8 cellular contexts compared by ENCODE assay signal in the genomic region with DNA sequence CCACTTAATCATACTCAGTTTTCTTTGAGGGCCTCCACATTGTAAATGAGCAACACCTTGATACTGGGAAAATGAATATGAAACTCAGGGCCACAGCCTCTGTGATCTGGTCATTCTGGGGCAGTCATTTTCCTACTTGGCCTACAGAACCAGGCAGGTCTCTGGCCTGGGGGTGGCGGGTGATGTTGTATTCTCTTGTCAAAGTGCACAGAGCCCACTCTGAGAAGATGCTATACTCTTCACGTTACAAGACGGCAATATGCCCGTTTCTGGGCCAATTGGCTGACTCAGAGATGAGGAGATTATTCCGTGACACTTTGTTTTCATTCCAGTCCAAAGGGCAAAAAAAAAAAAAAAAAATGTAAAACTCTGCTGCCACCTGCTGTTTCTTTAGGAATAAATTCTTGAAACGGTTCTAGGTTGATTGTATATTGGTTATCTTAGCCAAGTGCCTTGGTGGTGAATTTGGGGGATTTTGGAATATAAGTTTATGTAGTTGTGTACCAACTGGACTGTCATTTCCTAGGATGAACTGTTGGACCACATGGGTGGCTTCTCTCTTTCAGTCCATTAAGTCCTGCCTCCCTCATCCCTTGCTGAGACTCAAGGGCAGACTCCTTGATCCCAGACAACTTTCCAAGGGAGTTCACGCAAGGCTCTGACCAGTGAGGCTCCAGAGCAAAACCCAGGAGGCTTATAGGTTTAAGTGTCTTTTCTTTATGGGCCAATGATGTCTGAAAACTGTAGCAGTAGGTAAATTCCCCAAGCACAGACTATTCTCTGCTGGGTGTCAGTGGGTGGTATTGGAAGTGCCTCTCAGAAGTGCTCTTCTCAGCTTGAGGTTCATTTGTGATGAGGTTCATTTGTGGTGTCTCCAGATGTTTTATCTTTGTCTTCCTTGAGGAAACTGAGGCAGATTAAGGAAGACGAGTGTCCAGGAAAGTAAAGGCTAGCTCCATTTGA.
DNase-seq lines count a peak whose midpoint lies in the region; ATAC-seq, FAIRE-seq and TF ChIP-seq lines count a peak whose summit lies in the region.

No MANE protein-coding gene starts in this region.

- no peak for ATAC-seq in HG03095 (IDR thresholded peaks at IDR 0.05; ENCODE audit: unreplicated experiment)

- POLR2A ChIA-PET in HEK293 (lab: Yijun Ruan, JAX): no interaction called here

- DNase-seq in D721Med (ENCODE audit: insufficient read length, low spot score) (no peak), NCI-H774 (lab: John Stamatoyannopoulos, UW) (peak; percentile 52), fibroblast of gingiva (ENCODE audit: low read depth) (peak; percentile 92), nephron progenitor cell (no peak), GOT3 (lab: John Stamatoyannopoulos, UW) (no peak)
- peak; percentile 72 for DNase-seq in activated CD8-positive, alpha-beta memory T cell treated with anti-CD3 and anti-CD28 coated beads, Interleukin-2, amount 50 U/mL, for 48 hours

- H3K4me1 Mint-ChIP-seq in nephron progenitor cell: peaks cover 7% of the 10 kb centered on the region

- no peak overlapping the region for H3K27ac Mint-ChIP-seq in nephron progenitor cell

- no peak overlapping the region for H3K27ac ChIP-seq in HEK293 (ENCODE audit: extremely low read depth, low read depth, low read length)

- no peak overlapping the region for H3K4me3 Mint-ChIP-seq in nephron progenitor cell

- H3K36me3 Mint-ChIP-seq in nephron progenitor cell (ENCODE audit: low read depth): no peaks in the 10 kb centered on the region

- no peaks in the 10 kb centered on the region for H3K4me1 ChIP-seq in HEK293 (ENCODE audit: control insufficient read depth, insufficient read depth, low read length)

- H3K4me3 ChIP-seq in HEK293 (ENCODE audit: low read depth, low read length): no peak overlapping the region

- TF ChIP-seq CTCF in D721Med (IDR thresholded peaks at IDR 0.05; ENCODE audit: insufficient read depth, missing control alignments) (peak; percentile 51), HEK293 (tag by site-specific recombination; IDR thresholded peaks at IDR 0.05) (no peak), nephron progenitor cell (IDR thresholded peaks at IDR 0.05) (peak; percentile 61)

- H3K9me3 ChIP-seq in HEK293 (ENCODE audit: control insufficient read depth, insufficient read depth, low read depth, low read length): no peaks in the 10 kb centered on the region

- H3K27me3 Mint-ChIP-seq in nephron progenitor cell (ENCODE audit: low read depth, poor library complexity): peaks cover 10% of the 10 kb centered on the region

- no peaks in the 10 kb centered on the region for H3K36me3 ChIP-seq in HEK293 (ENCODE audit: control insufficient read depth in 2 of 2, insufficient read depth in 1 of 2, low read length in 2 of 2)

- CTCF ChIA-PET in HEK293 (lab: Yijun Ruan, JAX): interaction anchor here (0.7 to 7.3 kb wide), 12 partner anchors 9 to 351 kb away, joined by 3 to 62 read pairs (median 7); no protein-coding TSS in a partner anchor

- no peak for FAIRE-seq in D721Med (lab: Jason Lieb, UNC)

- no peaks in the 10 kb centered on the region for H3K9me3 Mint-ChIP-seq in nephron progenitor cell

TF ChIP-seq in HEK293, 187 proteins besides CTCF, POLR2A, EP300 and RAD21 (continues in another document):
- TF ChIP-seq, protein P1, sequence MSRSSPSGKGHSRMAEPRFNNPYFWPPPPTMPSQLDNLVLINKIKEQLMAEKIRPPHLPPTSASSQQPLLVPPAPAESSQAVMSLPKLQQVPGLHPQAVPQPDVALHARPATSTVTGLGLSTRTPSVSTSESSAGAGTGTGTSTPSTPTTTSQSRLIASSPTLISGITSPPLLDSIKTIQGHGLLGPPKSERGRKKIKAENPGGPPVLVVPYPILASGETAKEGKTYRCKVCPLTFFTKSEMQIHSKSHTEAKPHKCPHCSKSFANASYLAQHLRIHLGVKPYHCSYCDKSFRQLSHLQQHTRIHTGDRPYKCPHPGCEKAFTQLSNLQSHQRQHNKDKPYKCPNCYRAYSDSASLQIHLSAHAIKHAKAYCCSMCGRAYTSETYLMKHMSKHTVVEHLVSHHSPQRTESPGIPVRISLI (tag by site-specific recombination; IDR thresholded peaks at IDR 0.05): peak; percentile 70
- TF ChIP-seq, protein P2, sequence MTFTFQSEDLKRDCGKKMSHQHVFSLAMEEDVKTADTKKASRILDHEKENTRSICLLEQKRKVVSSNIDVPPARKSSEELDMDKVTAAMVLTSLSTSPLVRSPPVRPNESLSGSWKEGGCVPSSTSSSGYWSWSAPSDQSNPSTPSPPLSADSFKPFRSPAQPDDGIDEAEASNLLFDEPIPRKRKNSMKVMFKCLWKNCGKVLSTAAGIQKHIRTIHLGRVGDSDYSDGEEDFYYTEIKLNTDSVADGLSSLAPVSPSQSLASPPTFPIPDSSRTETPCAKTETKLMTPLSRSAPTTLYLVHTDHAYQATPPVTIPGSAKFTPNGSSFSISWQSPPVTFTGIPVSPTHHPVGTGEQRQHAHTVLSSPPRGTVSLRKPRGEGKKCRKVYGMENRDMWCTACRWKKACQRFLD (tag by site-specific recombination; IDR thresholded peaks at IDR 0.05): no peak
- TF ChIP-seq ZNF561 (tag by site-specific recombination; IDR thresholded peaks at IDR 0.05; ENCODE audit: borderline replicate concordance) (no peak), ZBTB8A (tag by site-specific recombination; IDR thresholded peaks at IDR 0.05) (peak; percentile 90), OVOL3 (tag by site-specific recombination; IDR thresholded peaks at IDR 0.05) (no peak), ZNF600 (tag by site-specific recombination; IDR thresholded peaks at IDR 0.05) (0 out of 2 replicates have a peak, but pooled peaks have one; percentile 41), ZNF140 (tag by site-specific recombination; IDR thresholded peaks at IDR 0.05) (no peak), ZNF658 (tag by site-specific recombination; IDR thresholded peaks at IDR 0.05) (no peak), ZNF112 (tag by site-specific recombination; IDR thresholded peaks at IDR 0.05) (no peak), ZNF521 (tag by site-specific recombination; IDR thresholded peaks at IDR 0.05) (no peak), ZFP37 (tag by site-specific recombination; IDR thresholded peaks at IDR 0.05) (no peak), ZIC2 (tag by site-specific recombination; IDR thresholded peaks at IDR 0.05) (0 out of 2 replicates have a peak, but pooled peaks have one; percentile 19), SP7 (tag by site-specific recombination; IDR thresholded peaks at IDR 0.05) (0 out of 2 replicates have a peak, but pooled peaks have one; percentile 15), ZNF654 (tag by site-specific recombination; IDR thresholded peaks at IDR 0.05; ENCODE audit: low read depth) (peak; percentile 89)
- TF ChIP-seq, protein P3, sequence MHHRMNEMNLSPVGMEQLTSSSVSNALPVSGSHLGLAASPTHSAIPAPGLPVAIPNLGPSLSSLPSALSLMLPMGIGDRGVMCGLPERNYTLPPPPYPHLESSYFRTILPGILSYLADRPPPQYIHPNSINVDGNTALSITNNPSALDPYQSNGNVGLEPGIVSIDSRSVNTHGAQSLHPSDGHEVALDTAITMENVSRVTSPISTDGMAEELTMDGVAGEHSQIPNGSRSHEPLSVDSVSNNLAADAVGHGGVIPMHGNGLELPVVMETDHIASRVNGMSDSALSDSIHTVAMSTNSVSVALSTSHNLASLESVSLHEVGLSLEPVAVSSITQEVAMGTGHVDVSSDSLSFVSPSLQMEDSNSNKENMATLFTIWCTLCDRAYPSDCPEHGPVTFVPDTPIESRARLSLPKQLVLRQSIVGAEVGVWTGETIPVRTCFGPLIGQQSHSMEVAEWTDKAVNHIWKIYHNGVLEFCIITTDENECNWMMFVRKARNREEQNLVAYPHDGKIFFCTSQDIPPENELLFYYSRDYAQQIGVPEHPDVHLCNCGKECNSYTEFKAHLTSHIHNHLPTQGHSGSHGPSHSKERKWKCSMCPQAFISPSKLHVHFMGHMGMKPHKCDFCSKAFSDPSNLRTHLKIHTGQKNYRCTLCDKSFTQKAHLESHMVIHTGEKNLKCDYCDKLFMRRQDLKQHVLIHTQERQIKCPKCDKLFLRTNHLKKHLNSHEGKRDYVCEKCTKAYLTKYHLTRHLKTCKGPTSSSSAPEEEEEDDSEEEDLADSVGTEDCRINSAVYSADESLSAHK (tag by site-specific recombination; IDR thresholded peaks at IDR 0.05): 0 out of 2 replicates have a peak, but pooled peaks have one; percentile 14
- TF ChIP-seq, protein P4, sequence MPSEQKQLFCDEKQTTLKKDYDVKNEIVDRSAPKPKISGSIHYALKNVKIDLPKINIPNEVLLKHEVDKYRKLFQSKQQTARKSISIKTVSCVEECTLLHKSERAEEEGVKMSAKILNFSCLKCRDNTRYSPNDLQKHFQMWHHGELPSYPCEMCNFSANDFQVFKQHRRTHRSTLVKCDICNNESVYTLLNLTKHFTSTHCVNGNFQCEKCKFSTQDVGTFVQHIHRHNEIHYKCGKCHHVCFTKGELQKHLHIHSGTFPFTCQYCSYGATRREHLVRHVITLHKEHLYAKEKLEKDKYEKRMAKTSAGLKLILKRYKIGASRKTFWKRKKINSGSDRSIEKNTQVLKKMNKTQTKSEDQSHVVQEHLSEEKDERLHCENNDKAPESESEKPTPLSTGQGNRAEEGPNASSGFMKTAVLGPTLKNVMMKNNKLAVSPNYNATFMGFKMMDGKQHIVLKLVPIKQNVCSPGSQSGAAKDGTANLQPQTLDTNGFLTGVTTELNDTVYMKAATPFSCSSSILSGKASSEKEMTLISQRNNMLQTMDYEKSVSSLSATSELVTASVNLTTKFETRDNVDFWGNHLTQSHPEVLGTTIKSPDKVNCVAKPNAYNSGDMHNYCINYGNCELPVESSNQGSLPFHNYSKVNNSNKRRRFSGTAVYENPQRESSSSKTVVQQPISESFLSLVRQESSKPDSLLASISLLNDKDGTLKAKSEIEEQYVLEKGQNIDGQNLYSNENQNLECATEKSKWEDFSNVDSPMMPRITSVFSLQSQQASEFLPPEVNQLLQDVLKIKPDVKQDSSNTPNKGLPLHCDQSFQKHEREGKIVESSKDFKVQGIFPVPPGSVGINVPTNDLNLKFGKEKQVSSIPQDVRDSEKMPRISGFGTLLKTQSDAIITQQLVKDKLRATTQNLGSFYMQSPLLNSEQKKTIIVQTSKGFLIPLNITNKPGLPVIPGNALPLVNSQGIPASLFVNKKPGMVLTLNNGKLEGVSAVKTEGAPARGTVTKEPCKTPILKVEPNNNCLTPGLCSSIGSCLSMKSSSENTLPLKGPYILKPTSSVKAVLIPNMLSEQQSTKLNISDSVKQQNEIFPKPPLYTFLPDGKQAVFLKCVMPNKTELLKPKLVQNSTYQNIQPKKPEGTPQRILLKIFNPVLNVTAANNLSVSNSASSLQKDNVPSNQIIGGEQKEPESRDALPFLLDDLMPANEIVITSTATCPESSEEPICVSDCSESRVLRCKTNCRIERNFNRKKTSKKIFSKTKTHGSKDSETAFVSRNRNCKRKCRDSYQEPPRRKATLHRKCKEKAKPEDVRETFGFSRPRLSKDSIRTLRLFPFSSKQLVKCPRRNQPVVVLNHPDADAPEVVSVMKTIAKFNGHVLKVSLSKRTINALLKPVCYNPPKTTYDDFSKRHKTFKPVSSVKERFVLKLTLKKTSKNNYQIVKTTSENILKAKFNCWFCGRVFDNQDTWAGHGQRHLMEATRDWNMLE (tag by site-specific recombination; conservative IDR thresholded peaks at IDR 0.05; ENCODE audit: low read depth): no peak

Comparison
In these comparisons a context has a peak if more than half of its experiments do, and no peak if none do; other contexts are left out.
1. DNase-seq: peak in NCI-H774 (single experiment), activated CD8-positive, alpha-beta memory T cell treated with anti-CD3 and anti-CD28 coated beads, Interleukin-2, amount 50 U/mL, for 48 hours (single experiment) and fibroblast of gingiva (single experiment); none in D721Med (single experiment), nephron progenitor cell (single experiment) and GOT3 (single experiment).